Comparison of ENCODE assay signal across 6 cellular contexts in genomic region chr16:2008631-2009301, GRCh38. TPM values are rescaled to one million over a fixed set of nuclear protein-coding genes. Genes with fewer than 3 reads are reported as not detected.
DNase-seq lines count a peak whose midpoint lies in the region; ATAC-seq and TF ChIP-seq lines count a peak whose summit lies in the region.

No MANE protein-coding gene starts in this region.

- peak overlapping the region; percentile 83 for H3K4me3 ChIP-seq in lung

- peak; percentile 44 for DNase-seq in activated CD4-positive, alpha-beta T cell treated with anti-CD3 and anti-CD28 coated beads, Interleukin-2, amount 10 ng/mL, durations not matched to agents 7 days and 5 days
- no peak for DNase-seq in activated CD4-positive, alpha-beta T cell treated with anti-CD3 and anti-CD28 coated beads for 4 hours
- no peak for DNase-seq in activated T-helper 2 cell treated with anti-CD3 and anti-CD28 coated beads, Interferon-gamma antibody, Interleukin-2, Interleukin-4, amounts not matched to agents 10 μg/mL and 5 μg/mL and 100 μg/mL, durations not matched to agents 14 hours and 24 hours and 36 hours (ENCODE audit: low spot score)
- DNase-seq in lung (ENCODE audit: low spot score) (no peak), NCI-H446 treated with DMSO at 0.1 percent for 48 hours (lab: John Stamatoyannopoulos, UW) (no peak)

- no peaks in the 10 kb centered on the region for H3K27me3 ChIP-seq in lung (ENCODE audit: control insufficient read depth, insufficient read depth)

- H3K27ac Mint-ChIP-seq in activated CD4-positive, alpha-beta T cell treated with anti-CD3 and anti-CD28 coated beads, Interleukin-2, amount 10 ng/mL, durations not matched to agents 7 days and 5 days = peak overlapping the region; percentile 91
- peak overlapping the region; percentile 78 for H3K27ac Mint-ChIP-seq in activated T-helper 2 cell treated with anti-CD3 and anti-CD28 coated beads, Interferon-gamma antibody, Interleukin-2, Interleukin-4, amounts not matched to agents 10 μg/mL and 5 μg/mL and 100 μg/mL, durations not matched to agents 14 hours and 24 hours and 36 hours

- peak overlapping the region; percentile 81 for H3K4me3 Mint-ChIP-seq in activated CD4-positive, alpha-beta T cell treated with anti-CD3 and anti-CD28 coated beads, Interleukin-2, amount 10 ng/mL, durations not matched to agents 7 days and 5 days
- peak overlapping the region; percentile 86 for H3K4me3 Mint-ChIP-seq in activated T-helper 2 cell treated with anti-CD3 and anti-CD28 coated beads, Interferon-gamma antibody, Interleukin-2, Interleukin-4, amounts not matched to agents 10 μg/mL and 5 μg/mL and 100 μg/mL, durations not matched to agents 14 hours and 24 hours and 36 hours (ENCODE audit: low read depth)

- no peak for ATAC-seq in lung (ENCODE audit: insufficient read depth, low FRiP score)
- ATAC-seq in GM19395 (IDR thresholded peaks at IDR 0.05; ENCODE audit: unreplicated experiment) = no peak

- H3K9me3 Mint-ChIP-seq in activated CD4-positive, alpha-beta T cell treated with anti-CD3 and anti-CD28 coated beads, Interleukin-2, amount 10 ng/mL, durations not matched to agents 7 days and 5 days = no peaks in the 10 kb centered on the region
- H3K9me3 Mint-ChIP-seq in activated T-helper 2 cell treated with anti-CD3 and anti-CD28 coated beads, Interferon-gamma antibody, Interleukin-2, Interleukin-4, amounts not matched to agents 10 μg/mL and 5 μg/mL and 100 μg/mL, durations not matched to agents 14 hours and 24 hours and 36 hours = no peaks in the 10 kb centered on the region

- 1 to 2% methylated on average over 27 to 29 of the region's 29 CpGs for WGBS in lung, 2 donors

- H3K9me3 ChIP-seq in lung (ENCODE audit: control insufficient read depth in 2 of 2, insufficient read depth in 1 of 2, low read length in 1 of 2) = no peaks in the 10 kb centered on the region

- peak overlapping the region; percentile 79 to 90 for H3K27ac ChIP-seq in lung (ENCODE audit: low read depth in 1 of 2, low read length in 1 of 2)

- peaks cover 18% of the 10 kb centered on the region for H3K36me3 Mint-ChIP-seq in activated CD4-positive, alpha-beta T cell treated with anti-CD3 and anti-CD28 coated beads, Interleukin-2, amount 10 ng/mL, durations not matched to agents 7 days and 5 days (ENCODE audit: low read depth)
- peaks cover 33% of the 10 kb centered on the region for H3K36me3 Mint-ChIP-seq in activated T-helper 2 cell treated with anti-CD3 and anti-CD28 coated beads, Interferon-gamma antibody, Interleukin-2, Interleukin-4, amounts not matched to agents 10 μg/mL and 5 μg/mL and 100 μg/mL, durations not matched to agents 14 hours and 24 hours and 36 hours (ENCODE audit: low read depth)

- CTCF ChIA-PET in activated CD4-positive, alpha-beta T cell treated with anti-CD3 and anti-CD28 coated beads, Interleukin-2, amount 10 ng/mL, durations not matched to agents 7 days and 5 days (lab: Charles Lee) = interaction anchor here (1.8 to 2.4 kb wide), 2 partner anchors 14 kb away, joined by 5 to 9 read pairs; no protein-coding TSS in a partner anchor

- H3K4me1 Mint-ChIP-seq in activated CD4-positive, alpha-beta T cell treated with anti-CD3 and anti-CD28 coated beads, Interleukin-2, amount 10 ng/mL, durations not matched to agents 7 days and 5 days = peaks cover 43% of the 10 kb centered on the region
- H3K4me1 Mint-ChIP-seq in activated T-helper 2 cell treated with anti-CD3 and anti-CD28 coated beads, Interferon-gamma antibody, Interleukin-2, Interleukin-4, amounts not matched to agents 10 μg/mL and 5 μg/mL and 100 μg/mL, durations not matched to agents 14 hours and 24 hours and 36 hours (ENCODE audit: low read depth) = peaks cover 22% of the 10 kb centered on the region

- peaks cover 0 to 43% of the 10 kb centered on the region in 2 donors for H3K4me1 ChIP-seq in lung (ENCODE audit: control insufficient read depth in 2 of 2, insufficient read depth in 2 of 2, low read length in 2 of 2)

- peaks cover 0 to 5% of the 10 kb centered on the region in 2 donors for H3K36me3 ChIP-seq in lung (ENCODE audit: control insufficient read depth in 2 of 2, insufficient read depth in 2 of 2, low read length in 2 of 2)

- no peaks in the 10 kb centered on the region for H3K27me3 Mint-ChIP-seq in activated CD4-positive, alpha-beta T cell treated with anti-CD3 and anti-CD28 coated beads, Interleukin-2, amount 10 ng/mL, durations not matched to agents 7 days and 5 days
- no peaks in the 10 kb centered on the region for H3K27me3 Mint-ChIP-seq in activated T-helper 2 cell treated with anti-CD3 and anti-CD28 coated beads, Interferon-gamma antibody, Interleukin-2, Interleukin-4, amounts not matched to agents 10 μg/mL and 5 μg/mL and 100 μg/mL, durations not matched to agents 14 hours and 24 hours and 36 hours (ENCODE audit: low read depth)

- POLR2A ChIA-PET in activated CD4-positive, alpha-beta T cell treated with anti-CD3 and anti-CD28 coated beads, Interleukin-2, amount 10 ng/mL, durations not matched to agents 7 days and 5 days (lab: Charles Lee) = interaction anchor here (1.0 kb wide), 1 partner anchor 146 kb away, joined by 3 read pairs; no protein-coding TSS in a partner anchor

- intact Hi-C loops in activated T-helper 2 cell treated with anti-CD3 and anti-CD28 coated beads, Interferon-gamma antibody, Interleukin-2, Interleukin-4, amounts not matched to agents 10 μg/mL and 5 μg/mL and 100 μg/mL, durations not matched to agents 14 hours and 24 hours and 36 hours (cut with micrococcal nuclease) = loop anchor here (1.0 to 5.0 kb wide), 2 partner anchors 16 to 39 kb away; partner anchors contain the start of genes NTHL1 and TSC2

- no peak for TF ChIP-seq CTCF in lung (IDR thresholded peaks at IDR 0.05; ENCODE audit: control extremely low read depth, extremely low read depth)

RNA-seq across cellular contexts. Expression of gene ZNF598, which starts 0.9 kb away (rescaled TPM):
- total RNA-seq in activated CD4-positive, alpha-beta T cell treated with anti-CD3 and anti-CD28 coated beads, Interleukin-2, amount 10 ng/mL, durations not matched to agents 7 days and 5 days = 10 to 100 TPM; 56.3 to 56.5 TPM
- 82.0 and 83.3 TPM in 2 replicates for total RNA-seq in activated T-helper 2 cell treated with anti-CD3 and anti-CD28 coated beads, Interferon-gamma antibody, Interleukin-2, Interleukin-4, amounts not matched to agents 10 μg/mL and 5 μg/mL and 100 μg/mL, durations not matched to agents 14 hours and 24 hours and 36 hours
- total RNA-seq in lung = 10 to 100 TPM; 13.9 to 49.8 TPM
- 10 to 100 TPM; 29.1 to 42.8 TPM for polyA plus RNA-seq in lung

RNA-seq across cellular contexts. Expression of gene NPW, which starts 10.8 kb away (rescaled TPM):
- under 1 TPM; 0.42 to 0.69 TPM for total RNA-seq in activated CD4-positive, alpha-beta T cell treated with anti-CD3 and anti-CD28 coated beads, Interleukin-2, amount 10 ng/mL, durations not matched to agents 7 days and 5 days
- total RNA-seq in activated T-helper 2 cell treated with anti-CD3 and anti-CD28 coated beads, Interferon-gamma antibody, Interleukin-2, Interleukin-4, amounts not matched to agents 10 μg/mL and 5 μg/mL and 100 μg/mL, durations not matched to agents 14 hours and 24 hours and 36 hours = 4.2 and 5.1 TPM in 2 replicates
- total RNA-seq in lung = 1 to 10 TPM in 1 of 2 donors, under 1 TPM in 1; 0.71 to 1.3 TPM
- under 1 TPM; 0.12 to 0.34 TPM for polyA plus RNA-seq in lung

RNA-seq across cellular contexts. Expression of gene NHERF2, which starts 17.9 kb away (rescaled TPM):
- total RNA-seq in activated CD4-positive, alpha-beta T cell treated with anti-CD3 and anti-CD28 coated beads, Interleukin-2, amount 10 ng/mL, durations not matched to agents 7 days and 5 days = 1 to 10 TPM; 1.1 to 1.4 TPM
- 2.3 and 2.6 TPM in 2 replicates for total RNA-seq in activated T-helper 2 cell treated with anti-CD3 and anti-CD28 coated beads, Interferon-gamma antibody, Interleukin-2, Interleukin-4, amounts not matched to agents 10 μg/mL and 5 μg/mL and 100 μg/mL, durations not matched to agents 14 hours and 24 hours and 36 hours
- total RNA-seq in lung = 100 to 1,000 TPM; 142 to 468 TPM
- polyA plus RNA-seq in lung = 100 to 1,000 TPM; 192 to 297 TPM

RNA-seq across cellular contexts. Expression of gene SYNGR3, which starts 19.0 kb away (rescaled TPM):
- total RNA-seq in activated CD4-positive, alpha-beta T cell treated with anti-CD3 and anti-CD28 coated beads, Interleukin-2, amount 10 ng/mL, durations not matched to agents 7 days and 5 days = 1 to 10 TPM; 1.3 to 1.9 TPM
- total RNA-seq in activated T-helper 2 cell treated with anti-CD3 and anti-CD28 coated beads, Interferon-gamma antibody, Interleukin-2, Interleukin-4, amounts not matched to agents 10 μg/mL and 5 μg/mL and 100 μg/mL, durations not matched to agents 14 hours and 24 hours and 36 hours = 21.1 and 21.3 TPM in 2 replicates
- total RNA-seq in lung = under 1 TPM; 0.40 to 0.46 TPM
- under 1 TPM; 0.10 to 0.69 TPM for polyA plus RNA-seq in lung

RNA-seq across cellular contexts. Expression of gene GFER, which starts 24.8 kb away (rescaled TPM):
- 10 to 100 TPM; 23.8 to 25.2 TPM for total RNA-seq in activated CD4-positive, alpha-beta T cell treated with anti-CD3 and anti-CD28 coated beads, Interleukin-2, amount 10 ng/mL, durations not matched to agents 7 days and 5 days
- 39.2 and 40.0 TPM in 2 replicates for total RNA-seq in activated T-helper 2 cell treated with anti-CD3 and anti-CD28 coated beads, Interferon-gamma antibody, Interleukin-2, Interleukin-4, amounts not matched to agents 10 μg/mL and 5 μg/mL and 100 μg/mL, durations not matched to agents 14 hours and 24 hours and 36 hours
- total RNA-seq in lung = 10 to 100 TPM in 1 of 2 donors, 1 to 10 TPM in 1; 7.4 to 32.6 TPM
- polyA plus RNA-seq in lung = 10 to 100 TPM; 18.6 to 63.5 TPM

Comparison
In these comparisons a context has a peak if more than half of its experiments do, and no peak if none do; other contexts are left out.
1. RNA of gene NHERF2, which starts 17.9 kb away (total RNA-seq): 142 to 468 TPM in lung; 2.3 to 2.6 TPM in activated T-helper 2 cell treated with anti-CD3 and anti-CD28 coated beads, Interferon-gamma antibody, Interleukin-2, Interleukin-4, amounts not matched to agents 10 μg/mL and 5 μg/mL and 100 μg/mL, durations not matched to agents 14 hours and 24 hours and 36 hours and 1.1 to 1.4 TPM in activated CD4-positive, alpha-beta T cell treated with anti-CD3 and anti-CD28 coated beads, Interleukin-2, amount 10 ng/mL, durations not matched to agents 7 days and 5 days; every median in the first group is over 10 times any median in the second.